30 cellular contexts compared by ENCODE assay signal in the genomic region with DNA sequence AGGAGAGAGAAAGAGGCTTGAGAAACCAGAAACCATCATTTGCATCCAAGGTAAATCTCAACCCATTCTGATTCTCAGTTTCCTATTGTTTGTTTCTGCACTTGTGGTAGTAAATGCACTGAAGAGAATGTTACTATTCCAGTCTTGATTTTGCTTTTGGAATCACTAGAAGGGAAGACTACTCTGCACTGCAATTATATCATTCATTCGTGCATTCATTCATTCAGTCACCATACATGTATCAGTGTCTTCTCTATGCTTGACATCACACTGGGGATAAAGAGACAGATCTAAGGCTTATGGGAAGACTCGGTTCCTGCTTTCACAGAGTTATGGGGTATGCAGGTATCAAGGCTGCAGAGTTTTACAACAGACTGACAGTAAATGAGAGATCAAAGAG.
"Had no signal": no experiment of that assay in that cellular context is flagged by ENCODE, and none has a peak within 500 bp of the region (broad histone marks: within the 10 kb centered on the region; RNA-seq: fewer than 3 reads in every experiment).

No MANE protein-coding gene starts in this region.

- H3K4me3 ChIP-seq: left lung, lower lobe of right lung, pancreas, prostate gland, sigmoid colon, spleen, suprapubic skin, thoracic aorta, tibial artery, upper lobe of right lung had no signal

- H3K36me3 Mint-ChIP-seq: naive thymus-derived CD8-positive, alpha-beta T cell had no signal

- H3K4me3 Mint-ChIP-seq: naive thymus-derived CD8-positive, alpha-beta T cell; nephron; neural crest cell; stimulated activated effector memory CD8-positive, alpha-beta T cell treated with anti-CD3 and anti-CD28 coated beads, Interleukin-12 subunit alpha, Interleukin-12 subunit beta, amount 100 ng/mL, for 72 hours; stimulated activated naive CD8-positive, alpha-beta T cell treated with anti-CD3 and anti-CD28 coated beads, Interleukin-15, Interleukin-2, amounts not matched to agents 100 ng/mL and 50 ng/mL, for 24 hours had no signal

- H3K4me1 Mint-ChIP-seq: neural crest cell had no signal

- H3K27ac ChIP-seq: left lung, lower lobe of right lung, pancreas, prostate gland, sigmoid colon, spleen, suprapubic skin, thoracic aorta, tibial artery, upper lobe of right lung had no signal

- H3K27me3 ChIP-seq: left lung, pancreas, sigmoid colon, spleen, suprapubic skin, tibial artery, upper lobe of right lung had no signal

- FAIRE-seq: keratinocyte, pancreas, small intestine, urothelium cell line had no signal

- ATAC-seq: left cardiac atrium; left lung; lower lobe of right lung; naive thymus-derived CD8-positive, alpha-beta T cell; pancreas; right cardiac atrium; stimulated activated effector memory CD8-positive, alpha-beta T cell treated with anti-CD3 and anti-CD28 coated beads, Interleukin-12 subunit alpha, Interleukin-12 subunit beta, amount 100 ng/mL, for 72 hours; upper lobe of right lung had no signal

- H3K27me3 Mint-ChIP-seq: naive thymus-derived CD8-positive, alpha-beta T cell had no signal

- DNase-seq: hippocampal formation; kidney glomerular epithelial cell; left cardiac atrium; left lung; lower lobe of right lung; mammary epithelial cell; mesenchymal stem cell; naive thymus-derived CD8-positive, alpha-beta T cell; nucleus accumbens; pancreas; posterior cingulate gyrus; retina; right cardiac atrium; sigmoid colon; small intestine; spleen; stimulated activated CD4-positive, alpha-beta T cell treated with anti-CD3 and anti-CD28 coated beads, Interleukin-4, amount 100 ng/mL, for 24 hours; stimulated activated naive CD4-positive, alpha-beta T cell; tibial artery; trophoblast cell; upper lobe of right lung had no signal

- H3K9me3 ChIP-seq: left lung, lower lobe of right lung, pancreas, prostate gland, sigmoid colon, spleen, suprapubic skin, thoracic aorta, tibial artery, upper lobe of right lung had no signal

- H3K27ac Mint-ChIP-seq: nephron; stimulated activated effector memory CD8-positive, alpha-beta T cell treated with anti-CD3 and anti-CD28 coated beads, Interleukin-12 subunit alpha, Interleukin-12 subunit beta, amount 100 ng/mL, for 72 hours; stimulated activated naive CD8-positive, alpha-beta T cell treated with anti-CD3 and anti-CD28 coated beads, Interleukin-15, Interleukin-2, amounts not matched to agents 100 ng/mL and 50 ng/mL, for 24 hours had no signal

- H3K36me3 ChIP-seq: left lung, lower lobe of right lung, pancreas, prostate gland, sigmoid colon, spleen, suprapubic skin, thoracic aorta, tibial artery, upper lobe of right lung had no signal

- H3K9me3 Mint-ChIP-seq: naive thymus-derived CD8-positive, alpha-beta T cell; nephron; neural crest cell had no signal

- H3K4me1 ChIP-seq: lower lobe of right lung, pancreas, prostate gland, sigmoid colon, suprapubic skin, tibial artery had no signal
